Comparison of ENCODE assay signal across 1 cellular context in genomic region chr12:132559652-132560420, GRCh38.
TF ChIP-seq lines count a peak whose summit lies in the region.

No MANE protein-coding gene starts in this region.

TF ChIP-seq in K562, 482 proteins besides CTCF, POLR2A, EP300 and RAD21 (continued from another document):
- TF ChIP-seq ARID4B (CRISPR knock-in tag; IDR thresholded peaks at IDR 0.05) (peak; percentile 53), ZNF639 (CRISPR knock-in tag; conservative IDR thresholded peaks at IDR 0.05 in 1 of 2, IDR thresholded peaks at IDR 0.05 in 1 of 2) (peak in 1 of 2 experiments; percentile 48; a peak in 1 of 4 replicates), RBFOX2 (IDR thresholded peaks at IDR 0.05; ENCODE audit: low read depth, low read length) (peak; percentile 46), MYC (IDR thresholded peaks at IDR 0.05; ENCODE audit: low read depth, low read length) (peak; percentile 9; the same call in 1 of the 2 replicates), MYC (CRISPR knock-in tag; IDR thresholded peaks at IDR 0.05; ENCODE audit: borderline replicate concordance, low read depth) (no peak), NR4A1 (CRISPR knock-in tag; IDR thresholded peaks at IDR 0.05) (0 out of 2 replicates have a peak, but pooled peaks have one; percentile 25), NR4A1 (tag; IDR thresholded peaks at IDR 0.05) (no peak), FOXJ3 (CRISPR knock-in tag; IDR thresholded peaks at IDR 0.05) (no peak), TBP (optimal IDR thresholded peaks at IDR 0.05; ENCODE audit: low read depth, low read length) (peak; percentile 20), BRD4 (IDR thresholded peaks at IDR 0.05) (0 out of 2 replicates have a peak, but pooled peaks have one; percentile 23), POLR2AphosphoS5 (IDR thresholded peaks at IDR 0.05; ENCODE audit: control insufficient read depth, insufficient read depth, low read depth, low read length) (0 out of 2 replicates have a peak, but pooled peaks have one; percentile 48), MNT (conservative IDR thresholded peaks at IDR 0.05) (peak in 1 of 2 experiments; percentile 41; a peak in 1 of 4 replicates), SIN3A (IDR thresholded peaks at IDR 0.05; ENCODE audit: borderline replicate concordance in 2 of 2, control insufficient read depth in 1 of 2, low read depth in 2 of 2, low read length in 2 of 2) (peak in 1 of 2 experiments; percentile 27; a peak in 1 of 4 replicates)
TF ChIP-seq in K562: peak in this region for 39.
